ENCODE assay signal across 8 cellular contexts in the genomic region with DNA sequence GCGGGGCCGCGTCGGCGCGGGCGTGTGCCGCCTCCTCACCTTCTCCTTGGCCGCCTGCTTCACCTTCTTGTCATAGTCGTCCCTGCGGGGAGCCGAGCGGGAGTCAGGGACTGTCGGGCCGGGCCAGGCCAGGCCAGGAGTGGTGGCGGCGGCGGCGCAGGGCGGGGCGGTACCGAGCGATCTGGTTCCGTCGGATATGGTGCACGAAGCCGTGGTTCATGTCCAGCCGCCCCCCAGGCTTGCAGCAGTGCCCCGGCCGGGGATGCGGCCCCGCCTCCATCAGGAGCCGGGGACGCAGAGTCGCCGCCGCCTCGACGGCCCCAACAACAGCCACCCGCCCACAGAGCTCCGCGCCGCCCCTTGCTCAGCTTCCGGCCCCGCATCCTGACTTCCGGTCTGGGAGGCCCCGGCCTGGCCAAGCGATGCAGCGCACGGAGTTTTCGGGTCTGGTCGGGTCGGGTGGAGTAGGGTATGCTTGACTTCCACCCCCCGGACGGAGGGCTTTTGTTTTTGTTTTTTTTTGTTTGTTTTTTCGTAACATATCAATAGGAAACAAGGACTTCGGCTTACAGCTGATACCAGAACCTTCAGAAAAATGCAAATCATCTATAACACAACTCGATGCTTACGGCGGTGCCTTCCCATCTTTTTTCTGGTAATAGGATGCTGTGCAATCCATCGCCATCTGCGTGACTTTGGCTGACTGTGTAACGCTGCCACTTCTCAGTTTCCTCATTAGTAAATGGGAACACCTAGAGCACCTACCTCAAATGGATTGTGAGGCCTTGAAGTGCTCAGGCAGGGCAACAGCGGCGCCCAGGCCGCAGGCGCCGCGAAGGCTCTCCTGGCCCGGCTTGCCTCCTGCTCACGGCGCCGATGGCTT. TPM values are rescaled to one million over a fixed set of nuclear protein-coding genes. Genes with fewer than 3 reads are reported as not detected.
DNase-seq lines count a peak whose midpoint lies in the region; ATAC-seq, FAIRE-seq and TF ChIP-seq lines count a peak whose summit lies in the region.

A gene with protein sequence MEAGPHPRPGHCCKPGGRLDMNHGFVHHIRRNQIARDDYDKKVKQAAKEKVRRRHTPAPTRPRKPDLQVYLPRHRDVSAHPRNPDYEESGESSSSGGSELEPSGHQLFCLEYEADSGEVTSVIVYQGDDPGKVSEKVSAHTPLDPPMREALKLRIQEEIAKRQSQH (minus strand): TSS at position 362 of the 883 bp plus-strand sequence. CDS start 82 bp downstream, at position 280.

- TF ChIP-seq POLR2A in H1 (IDR thresholded peaks at IDR 0.05; ENCODE audit: control extremely low read depth in 1 of 2, low read depth in 2 of 2, low read length in 2 of 2): peak; percentile 73 to 84

- H3K36me3 ChIP-seq in NT2/D1 (ENCODE audit: insufficient read depth, insufficient read length, low read length) (peaks cover 29% of the 10 kb centered on the region), H1 (ENCODE audit: control insufficient read depth in 2 of 4, insufficient read depth in 4 of 4, low read length in 3 of 4) (peaks cover 5 to 16% (median 14%) of the 10 kb centered on the region in 4 experiments; a peak in 6 of 8 replicates)

- 14% methylated on average over 50 of the region's 73 CpGs; no CpG with 5 or more reads in 1 of the 2 experiments for WGBS in H1 (ENCODE audit: extremely low coverage in 1 of 2, insufficient coverage in 1 of 2, insufficient read length in 1 of 2, insufficient replicate concordance in 2 of 2, low coverage in 1 of 2, low lambda C conversion rate in 2 of 2, missing lambda C conversion rate in 1 of 2), 2 experiments

- H3K27me3 ChIP-seq in HL-60 (ENCODE audit: insufficient read depth, poor library complexity, severe bottlenecking) (no peaks in the 10 kb centered on the region), NT2/D1 (ENCODE audit: insufficient read depth, insufficient read length) (no peaks in the 10 kb centered on the region), H1 (replicated peaks in 1 of 4; ENCODE audit: control insufficient read depth in 3 of 4, extremely low read depth in 1 of 4, insufficient read depth in 3 of 4, low read length in 3 of 4) (no peaks in the 10 kb centered on the region)

- peak within 1 kb of the TSS; percentile 87 for H3K27ac Mint-ChIP-seq in activated CD8-positive, alpha-beta memory T cell treated with anti-CD3 and anti-CD28 coated beads, Interleukin-2, amount 10 ng/mL, durations not matched to agents 7 days and 5 days

- H3K4me3 Mint-ChIP-seq in activated CD8-positive, alpha-beta memory T cell treated with anti-CD3 and anti-CD28 coated beads, Interleukin-2, amount 10 ng/mL, durations not matched to agents 7 days and 5 days: peak within 1 kb of the TSS; percentile 87

- no peak within 1 kb of the TSS for H2AK5ac ChIP-seq in H1 (ENCODE audit: low read depth, low read length)

- H3K14ac ChIP-seq in H1 (ENCODE audit: insufficient read length): no peak within 1 kb of the TSS

- TF ChIP-seq RAD21 in H1 (IDR thresholded peaks at IDR 0.05 in 1 of 2, conservative IDR thresholded peaks at IDR 0.05 in 1 of 2; ENCODE audit: low read depth in 2 of 2, low read length in 2 of 2): no peak

- no peaks in the 10 kb centered on the region for H3K27me3 Mint-ChIP-seq in activated CD8-positive, alpha-beta memory T cell treated with anti-CD3 and anti-CD28 coated beads, Interleukin-2, amount 10 ng/mL, durations not matched to agents 7 days and 5 days

- peak within 1 kb of the TSS; percentile 78 for H2BK12ac ChIP-seq in H1 (ENCODE audit: low read depth, low read length)

- FAIRE-seq in H1 (lab: Jason Lieb, UNC): no peak

- H2BK120ac ChIP-seq in H1 (replicated peaks; ENCODE audit: low read depth, low read length): no peak within 1 kb of the TSS

- 0 out of 2 replicates have a peak within 1 kb of the TSS, but pooled peaks have one; percentile 6 for H2BK15ac ChIP-seq in H1 (ENCODE audit: low read length)

- H3K9me3 ChIP-seq in NT2/D1 (ENCODE audit: insufficient read depth, low read length) (no peaks in the 10 kb centered on the region), H1 (ENCODE audit: insufficient read depth in 2 of 2, low read depth in 1 of 2, low read length in 1 of 2) (no peaks in the 10 kb centered on the region)

- H3K56ac ChIP-seq in H1 (replicated peaks; ENCODE audit: insufficient read length, low read depth, low read length): no peak within 1 kb of the TSS

- POLR2A ChIA-PET in H1 (lab: Charles Lee; ENCODE audit: partially characterized antibody): interaction anchor here (0.7 to 7.9 kb wide), 26 partner anchors 8 to 494 kb away, joined by 3 to 95 read pairs (median 5); partner anchors contain the start of genes GGCX, MAT2A, POLR1A and PTCD3

- peak within 1 kb of the TSS; percentile 14; the same call in 1 of the 2 replicates for H2AFZ ChIP-seq in H1 (ENCODE audit: low read length)

- H3K18ac ChIP-seq in H1 (ENCODE audit: extremely low read depth, low read length): peak within 1 kb of the TSS; percentile 96

- H3K4me1 ChIP-seq in NT2/D1 (ENCODE audit: insufficient read depth, insufficient read length) (no peaks in the 10 kb centered on the region), H1 (replicated peaks in 1 of 4; ENCODE audit: control insufficient read depth in 3 of 4, insufficient read depth in 4 of 4, low read length in 3 of 4) (peaks cover 0 to 1% (median under 1%) of the 10 kb centered on the region in 4 experiments; a peak in 4 of 7 replicates)

- CTCF ChIA-PET in activated CD8-positive, alpha-beta memory T cell treated with anti-CD3 and anti-CD28 coated beads, Interleukin-2, amount 10 ng/mL, durations not matched to agents 7 days and 5 days (lab: Charles Lee): interaction anchor here (1.0 to 1.6 kb wide), 4 partner anchors 10 to 56 kb away, joined by 4 to 5 read pairs (median 4); partner anchors contain the start of gene RNF181
- CTCF ChIA-PET in H1 (lab: Charles Lee; ENCODE audit: partially characterized antibody): interaction anchor here (0.7 to 0.8 kb wide), 3 partner anchors 8 to 190 kb away, joined by 3 to 5 read pairs (median 3); no protein-coding TSS in a partner anchor

- H4K91ac ChIP-seq in H1 (replicated peaks; ENCODE audit: insufficient read length, low read length): peak within 1 kb of the TSS; percentile 56

- H3K4ac ChIP-seq in H1 (replicated peaks; ENCODE audit: insufficient read length, low read depth, low read length): peak within 1 kb of the TSS; percentile 2

- H3K4me1 Mint-ChIP-seq in activated CD8-positive, alpha-beta memory T cell treated with anti-CD3 and anti-CD28 coated beads, Interleukin-2, amount 10 ng/mL, durations not matched to agents 7 days and 5 days: peaks cover 34% of the 10 kb centered on the region

- no peak within 1 kb of the TSS for H2BK20ac ChIP-seq in H1 (ENCODE audit: low read length)

- no peak within 1 kb of the TSS for H3K23ac ChIP-seq in H1 (ENCODE audit: insufficient read length)

- H3K23me2 ChIP-seq in H1 (ENCODE audit: low read depth, low read length): peaks cover 4% of the 10 kb centered on the region; the same call in 1 of the 2 replicates

- peaks cover 18% of the 10 kb centered on the region for H3K36me3 Mint-ChIP-seq in activated CD8-positive, alpha-beta memory T cell treated with anti-CD3 and anti-CD28 coated beads, Interleukin-2, amount 10 ng/mL, durations not matched to agents 7 days and 5 days

- no peak for TF ChIP-seq CTCF in HL-60 (IDR thresholded peaks at IDR 0.05; ENCODE audit: insufficient read depth, low read length)
- no peak for TF ChIP-seq CTCF in H1 (IDR thresholded peaks at IDR 0.05; ENCODE audit: control extremely low read depth in 1 of 3, insufficient read depth in 1 of 3, low read depth in 1 of 3, low read length in 3 of 3)

- peak within 1 kb of the TSS; percentile 24 for H4K5ac ChIP-seq in H1 (ENCODE audit: insufficient read length, low read depth, low read length)

- peak within 1 kb of the TSS; percentile 81 for H3K9ac ChIP-seq in NT2/D1 (ENCODE audit: insufficient read length, low read depth)
- peak within 1 kb of the TSS in 3 of 4 experiments; percentile 30 to 83 (median 65); a peak in 6 of 7 replicates for H3K9ac ChIP-seq in H1 (replicated peaks in 1 of 4; ENCODE audit: extremely low read depth in 1 of 4, low read depth in 3 of 4, low read length in 3 of 4)

- no peak for TF ChIP-seq EP300 in H1 (IDR thresholded peaks at IDR 0.05; ENCODE audit: borderline replicate concordance in 1 of 2, low read depth in 2 of 2, low read length in 2 of 2)

- H4K20me1 ChIP-seq in H1 (replicated peaks in 1 of 2; ENCODE audit: control insufficient read depth in 1 of 2, insufficient read depth in 2 of 2, low read length in 2 of 2): peaks cover 0 to 11% of the 10 kb centered on the region in 2 experiments

- peak; percentile 68 for ATAC-seq in GM19455 (IDR thresholded peaks at IDR 0.05; ENCODE audit: unreplicated experiment)
- ATAC-seq in activated CD8-positive, alpha-beta memory T cell treated with anti-CD3 and anti-CD28 coated beads, Interleukin-2, amount 10 ng/mL, durations not matched to agents 7 days and 5 days: peak; percentile 81

- DNase-seq in COR-L47 (lab: John Stamatoyannopoulos, UW): peak; percentile 89
- DNase-seq in HL-60 (ENCODE audit: low read depth in 1 of 2, low spot score in 1 of 2): peak; percentile 89 to 94
- DNase-seq in NT2/D1 (ENCODE audit: low read depth, low spot score): peak; percentile 91
- DNase-seq in activated CD8-positive, alpha-beta memory T cell treated with anti-CD3 and anti-CD28 coated beads, Interleukin-2, amount 10 ng/mL, durations not matched to agents 7 days and 5 days: peak; percentile 93
- peak; percentile 70 to 92 for DNase-seq in H1 (ENCODE audit: low read depth in 1 of 2, low spot score in 2 of 2)
- peak; percentile 98 for DNase-seq in mesenteric fat pad (ENCODE audit: low spot score)
- DNase-seq in stimulated activated CD8-positive, alpha-beta memory T cell treated with anti-CD3 and anti-CD28 coated beads, Interleukin-15, amount 100 ng/mL, for 24 hours (ENCODE audit: low read depth): peak; percentile 74

- no peaks in the 10 kb centered on the region; the same call in none of the 2 replicates for H3K79me1 ChIP-seq in H1 (ENCODE audit: low read depth, low read length)

- peak within 1 kb of the TSS; percentile 91 for H3K4me3 ChIP-seq in HL-60 (replicated peaks; ENCODE audit: insufficient read depth, low read length)
- H3K4me3 ChIP-seq in NT2/D1 (ENCODE audit: insufficient read length, low read depth): peak within 1 kb of the TSS; percentile 78
- peak within 1 kb of the TSS; percentile 78 to 87 (median 84) for H3K4me3 ChIP-seq in H1 (ENCODE audit: extremely low read depth in 1 of 4, insufficient read depth in 2 of 4, low read depth in 3 of 4, low read length in 4 of 4)

- peak within 1 kb of the TSS; percentile 89; the same call in 1 of the 2 replicates for H4K8ac ChIP-seq in H1 (ENCODE audit: extremely low read depth, insufficient read depth, low read length)

- peak within 1 kb of the TSS; percentile 64 for H2BK5ac ChIP-seq in H1 (ENCODE audit: low read depth, low read length)

- H3K27ac ChIP-seq in HL-60 (replicated peaks) (peak within 1 kb of the TSS; percentile 86), H1 (ENCODE audit: low read depth, low read length) (peak within 1 kb of the TSS; percentile 73)

- H3K9me3 Mint-ChIP-seq in activated CD8-positive, alpha-beta memory T cell treated with anti-CD3 and anti-CD28 coated beads, Interleukin-2, amount 10 ng/mL, durations not matched to agents 7 days and 5 days (ENCODE audit: low read depth): no peaks in the 10 kb centered on the region

- H3K79me2 ChIP-seq in H1 (ENCODE audit: control insufficient read depth in 1 of 2, insufficient read depth in 2 of 2, low read length in 2 of 2): peaks cover 4 to 20% of the 10 kb centered on the region in 2 experiments; a peak in 2 of 4 replicates

- peak within 1 kb of the TSS; percentile 68 to 82 for H3K4me2 ChIP-seq in H1 (ENCODE audit: insufficient read depth in 1 of 2, low read depth in 2 of 2, low read length in 2 of 2)

RNA-seq across cellular contexts. Expression of the gene that starts here (rescaled TPM):
- 10 to 100 TPM; 47.3 to 47.9 TPM for total RNA-seq in activated CD8-positive, alpha-beta memory T cell treated with anti-CD3 and anti-CD28 coated beads, Interleukin-2, amount 10 ng/mL, durations not matched to agents 7 days and 5 days
- 40.9 and 46.3 TPM in 2 replicates for total RNA-seq in H1 (2021; fragmentation: NEBNext Ultra II Directional; extraction: Animal tissue kit (Norgen Biotek cat#: 25700))
- polyA plus RNA-seq in H1 (2011; rRNA removed): 47.2 and 49.4 TPM in 2 replicates
- 46.6 TPM for polyA plus RNA-seq in H1 (2011; cell fraction: cytosol; rRNA removed)
- polyA plus RNA-seq in H1 (2011; cell fraction: nucleus; rRNA removed): 55.1 TPM
- 33.5 to 45.1 TPM (median 40.7 TPM) in 4 replicates for polyA plus RNA-seq in H1 (2012, experiment 1 of 2)
- polyA plus RNA-seq in H1 (2012, experiment 2 of 2): 27.8 TPM
- 58.4 TPM for polyA plus RNA-seq in H1 (2013, experiment 1 of 2)
- polyA plus RNA-seq in H1 (2013, experiment 2 of 2): 57.9 TPM
- polyA minus RNA-seq in H1 (2011; rRNA and poly(A)+ RNA removed): 57.6 and 59.6 TPM in 2 replicates
- 30.2 TPM for polyA minus RNA-seq in H1 (2011; cell fraction: cytosol; rRNA and poly(A)+ RNA removed)
- 34.8 TPM for polyA minus RNA-seq in H1 (2011; cell fraction: nucleus; rRNA and poly(A)+ RNA removed)
- 26.3 TPM for total RNA-seq in mesenteric fat pad

Comparison
In these comparisons a context has a peak if more than half of its experiments do, and no peak if none do; other contexts are left out.
1. Peak in every context shown above with its lines: DNase-seq, ATAC-seq, H3K4me3 ChIP-seq and H3K27ac ChIP-seq.